ENCODE assay signal across 16 cellular contexts in the genomic region with DNA sequence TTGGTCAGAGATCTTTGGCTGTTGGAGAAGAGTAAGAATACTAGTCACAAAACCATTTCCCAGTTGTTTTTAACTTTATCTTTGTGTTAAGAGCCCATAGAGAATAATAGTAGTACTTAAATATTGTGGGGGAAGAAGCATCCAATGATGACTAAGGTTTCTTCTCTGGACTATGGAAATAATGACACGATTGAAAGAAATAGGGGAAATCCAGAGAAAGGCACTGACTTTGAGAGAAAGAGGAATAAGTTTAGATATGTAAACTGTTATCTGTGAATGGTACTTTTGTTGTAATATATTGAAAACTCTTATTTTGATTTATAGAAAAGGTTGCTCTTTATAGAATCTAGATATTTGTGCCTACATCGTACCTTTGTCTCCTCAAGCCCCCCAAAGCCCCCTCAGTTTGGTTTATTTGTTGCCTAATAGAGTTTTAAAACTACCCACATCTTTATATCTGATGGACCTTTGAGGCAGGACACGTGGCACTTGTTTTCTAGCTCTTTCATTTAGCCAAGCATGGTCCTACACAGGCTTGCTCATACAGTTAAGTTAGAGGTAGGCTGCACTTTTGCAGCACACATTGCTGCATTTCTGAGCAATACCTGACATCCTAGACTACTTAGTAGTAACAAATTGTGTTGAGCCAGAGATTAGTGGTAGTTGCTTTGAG.
A peak's percentile ranks its signal among the peaks of the same experiment; 100 is the strongest.
DNase-seq lines count a peak whose midpoint lies in the region; ATAC-seq and FAIRE-seq lines count a peak whose summit lies in the region.
"Had no signal": no experiment of that assay in that cellular context is flagged by ENCODE, and none has a peak within 500 bp of the region (broad histone marks: within the 10 kb centered on the region; RNA-seq: fewer than 3 reads in every experiment).

No MANE protein-coding gene starts in this region.

- H3K9me3 Mint-ChIP-seq in activated T-helper 1 cell treated with anti-CD3 and anti-CD28 coated beads, Interleukin-12 subunit alpha, Interleukin-12 subunit beta, Interleukin-2, Interleukin-4 antibody, amounts not matched to agents 30 ng/mL and 10 ng/mL and 1 ng/mL, durations not matched to agents 14 hours and 24 hours and 36 hours = peaks cover 5% of the 10 kb centered on the region

- intact Hi-C loops in activated T-helper 1 cell treated with anti-CD3 and anti-CD28 coated beads, Interleukin-12 subunit alpha, Interleukin-12 subunit beta, Interleukin-2, Interleukin-4 antibody, amounts not matched to agents 30 ng/mL and 10 ng/mL and 1 ng/mL, durations not matched to agents 14 hours and 24 hours and 36 hours (cut with micrococcal nuclease) = loop anchor here (1.0 to 5.0 kb wide), 5 partner anchors 36 to 209 kb away; a partner anchor contains a TSS

- H3K36me3 Mint-ChIP-seq in activated T-helper 1 cell treated with anti-CD3 and anti-CD28 coated beads, Interleukin-12 subunit alpha, Interleukin-12 subunit beta, Interleukin-2, Interleukin-4 antibody, amounts not matched to agents 30 ng/mL and 10 ng/mL and 1 ng/mL, durations not matched to agents 14 hours and 24 hours and 36 hours (ENCODE audit: low read depth) = peaks cover 22% of the 10 kb centered on the region

- H3K27me3 Mint-ChIP-seq in activated T-helper 1 cell treated with anti-CD3 and anti-CD28 coated beads, Interleukin-12 subunit alpha, Interleukin-12 subunit beta, Interleukin-2, Interleukin-4 antibody, amounts not matched to agents 30 ng/mL and 10 ng/mL and 1 ng/mL, durations not matched to agents 14 hours and 24 hours and 36 hours (ENCODE audit: insufficient read depth) = no peaks in the 10 kb centered on the region

- ATAC-seq in GM21381 (IDR thresholded peaks at IDR 0.05; ENCODE audit: unreplicated experiment) = no peak

- H3K27ac ChIP-seq in ACC112 (ENCODE audit: low read depth, low read length) = peak overlapping the region; percentile 85
- H3K27ac ChIP-seq: C4-2B, pancreas, thyroid gland had no signal

- DNase-seq in GM03348 (ENCODE audit: low spot score) (peak; percentile 11), cerebellar nuclear complex (lab: John Stamatoyannopoulos, UW) (no peak), OCI-M2 (lab: John Stamatoyannopoulos, UW; ENCODE audit: unreplicated experiment) (no peak)
- no peak for DNase-seq in activated T-helper 1 cell treated with anti-CD3 and anti-CD28 coated beads, Interleukin-12 subunit alpha, Interleukin-12 subunit beta, Interleukin-2, Interleukin-4 antibody, amounts not matched to agents 30 ng/mL and 10 ng/mL and 1 ng/mL, durations not matched to agents 14 hours and 24 hours and 36 hours (ENCODE audit: low spot score)
- DNase-seq in central memory CD4-positive, alpha-beta T cell = no peak
- DNase-seq: glutamatergic neuron; NCI-H69; pancreas; stimulated activated CD4-positive, alpha-beta T cell treated with anti-CD3 and anti-CD28 coated beads, Interleukin-4, amount 100 ng/mL, for 4 hours; SW 1271; thyroid gland had no signal

- FAIRE-seq in islet of Langerhans (lab: Jason Lieb, UNC) = peak; percentile 68
- FAIRE-seq: pancreas had no signal

- 0 out of 2 replicates have a peak, but pooled peaks cover 3% of the 10 kb centered on the region for H3K36me3 ChIP-seq in ACC112 (ENCODE audit: insufficient read depth, low read length)
- H3K36me3 ChIP-seq: pancreas, thyroid gland had no signal

- no peak overlapping the region for H3K4me3 Mint-ChIP-seq in activated T-helper 1 cell treated with anti-CD3 and anti-CD28 coated beads, Interleukin-12 subunit alpha, Interleukin-12 subunit beta, Interleukin-2, Interleukin-4 antibody, amounts not matched to agents 30 ng/mL and 10 ng/mL and 1 ng/mL, durations not matched to agents 14 hours and 24 hours and 36 hours

- H2AFZ ChIP-seq in ACC112 (ENCODE audit: low read length, unreplicated experiment) = no peak overlapping the region

- H3K4me3 ChIP-seq in ACC112 (ENCODE audit: low read depth, low read length) = no peak overlapping the region
- H3K4me3 ChIP-seq: MG63, pancreas, thyroid gland had no signal

- no peaks in the 10 kb centered on the region for H3K27me3 ChIP-seq in ACC112 (ENCODE audit: insufficient read depth, low read length)
- H3K27me3 ChIP-seq: MG63, pancreas, thyroid gland had no signal

- H3K4me1 ChIP-seq in ACC112 (ENCODE audit: control insufficient read depth, insufficient read depth, low read length, unreplicated experiment) = peaks cover 39% of the 10 kb centered on the region

- H3K4me1 Mint-ChIP-seq in activated T-helper 1 cell treated with anti-CD3 and anti-CD28 coated beads, Interleukin-12 subunit alpha, Interleukin-12 subunit beta, Interleukin-2, Interleukin-4 antibody, amounts not matched to agents 30 ng/mL and 10 ng/mL and 1 ng/mL, durations not matched to agents 14 hours and 24 hours and 36 hours (ENCODE audit: low read depth) = peaks cover 52% of the 10 kb centered on the region

- H3K27ac Mint-ChIP-seq in activated T-helper 1 cell treated with anti-CD3 and anti-CD28 coated beads, Interleukin-12 subunit alpha, Interleukin-12 subunit beta, Interleukin-2, Interleukin-4 antibody, amounts not matched to agents 30 ng/mL and 10 ng/mL and 1 ng/mL, durations not matched to agents 14 hours and 24 hours and 36 hours = peak overlapping the region; percentile 81

- peaks cover 43% of the 10 kb centered on the region for H3K79me2 ChIP-seq in ACC112 (ENCODE audit: control insufficient read depth, insufficient read depth, low read length, unreplicated experiment)
